In the genomic region with DNA sequence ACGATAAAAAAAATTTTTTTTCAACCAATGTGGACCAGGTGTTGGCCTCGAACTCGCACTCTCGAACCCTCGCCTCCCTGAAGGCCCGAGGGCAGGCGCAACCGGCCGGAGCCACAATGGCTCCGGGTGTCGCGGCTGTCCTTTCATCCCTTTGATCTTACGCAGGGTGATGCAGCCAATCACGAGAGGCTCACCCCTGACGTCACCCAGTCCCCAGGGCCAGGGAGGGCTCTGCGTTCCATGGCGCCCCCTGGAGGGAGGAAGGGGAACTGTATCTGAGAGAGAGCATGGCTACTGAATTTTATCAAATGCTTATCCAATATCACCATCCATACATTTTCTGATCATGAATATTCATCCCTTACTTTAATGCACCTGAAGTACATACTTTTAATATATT, we compare ENCODE assay signal across 12 cellular contexts. TPM values are rescaled to one million over a fixed set of nuclear protein-coding genes. Genes with fewer than 3 reads are reported as not detected.
DNase-seq lines count a peak whose midpoint lies in the region; ATAC-seq, FAIRE-seq and TF ChIP-seq lines count a peak whose summit lies in the region.
"Had no signal": no experiment of that assay in that cellular context is flagged by ENCODE, and none has a peak within 500 bp of the region (broad histone marks: within the 10 kb centered on the region; RNA-seq: fewer than 3 reads in every experiment).

No MANE protein-coding gene starts in this region.

- no peak overlapping the region for H2AFZ ChIP-seq in Karpas-422 (ENCODE audit: low read length)

- no peak overlapping the region for H3K4me2 ChIP-seq in Karpas-422 (ENCODE audit: low read depth, low read length, poor library complexity, severe bottlenecking)

- H3K4me3 ChIP-seq in Karpas-422 (ENCODE audit: low read length): no peak overlapping the region
- H3K4me3 ChIP-seq in bronchial epithelial cell (ENCODE audit: low read depth, low read length): no peak overlapping the region
- no peak overlapping the region for H3K4me3 ChIP-seq in retinal pigment epithelial cell (ENCODE audit: low read length)
- H3K4me3 ChIP-seq: SK-N-MC, upper lobe of left lung had no signal

- H3K36me3 Mint-ChIP-seq in activated naive CD4-positive, alpha-beta T cell treated with anti-CD3 and anti-CD28 coated beads for 36 hours (ENCODE audit: low read depth): no peaks in the 10 kb centered on the region
- H3K36me3 Mint-ChIP-seq: CD8-positive, alpha-beta memory T cell had no signal

- no peaks in the 10 kb centered on the region for H3K9me2 ChIP-seq in Karpas-422 (replicated peaks; ENCODE audit: insufficient read depth, low read length)

- H3K9me3 ChIP-seq in Karpas-422 (ENCODE audit: low read length): peaks cover 14% of the 10 kb centered on the region
- H3K9me3 ChIP-seq: upper lobe of left lung had no signal

- CTCF ChIA-PET in activated naive CD4-positive, alpha-beta T cell treated with anti-CD3 and anti-CD28 coated beads for 36 hours (lab: Charles Lee): no interaction called here

- no peak overlapping the region for H3K27ac Mint-ChIP-seq in activated naive CD4-positive, alpha-beta T cell treated with anti-CD3 and anti-CD28 coated beads for 36 hours
- H3K27ac Mint-ChIP-seq: CD8-positive, alpha-beta memory T cell; dendritic cell treated with granulocyte-macrophage colony-stimulating factor and Interleukin-4, amounts not matched to agents 40 ng/mL and 50 ng/mL, for 4 days had no signal

- peak; percentile 11 for DNase-seq in activated naive CD4-positive, alpha-beta T cell treated with anti-CD3 and anti-CD28 coated beads for 36 hours
- no peak for DNase-seq in activated naive CD4-positive, alpha-beta T cell (lab: John Stamatoyannopoulos, UW)
- DNase-seq in Karpas-422 (peak; percentile 45), bronchial epithelial cell (ENCODE audit: low read depth) (no peak), retinal pigment epithelial cell (ENCODE audit: low read depth) (no peak), NCI-H774 (lab: John Stamatoyannopoulos, UW) (no peak)
- DNase-seq: CD8-positive, alpha-beta memory T cell had no signal

- H3K27me3 ChIP-seq in Karpas-422 (ENCODE audit: low read length) (no peaks in the 10 kb centered on the region), bronchial epithelial cell (ENCODE audit: control insufficient read depth, insufficient read depth, low read length) (no peaks in the 10 kb centered on the region)
- H3K27me3 ChIP-seq: upper lobe of left lung had no signal

- no peak for ATAC-seq in GM19452 (IDR thresholded peaks at IDR 0.05; ENCODE audit: unreplicated experiment)
- no peak for ATAC-seq in GM21717 (IDR thresholded peaks at IDR 0.05; ENCODE audit: unreplicated experiment)

- H3K4me3 Mint-ChIP-seq in activated naive CD4-positive, alpha-beta T cell treated with anti-CD3 and anti-CD28 coated beads for 36 hours: no peak overlapping the region
- H3K4me3 Mint-ChIP-seq: CD8-positive, alpha-beta memory T cell; dendritic cell treated with granulocyte-macrophage colony-stimulating factor and Interleukin-4, amounts not matched to agents 40 ng/mL and 50 ng/mL, for 4 days had no signal

- no peaks in the 10 kb centered on the region for H3K79me2 ChIP-seq in Karpas-422 (ENCODE audit: low read length)

- H3K9me3 Mint-ChIP-seq in activated naive CD4-positive, alpha-beta T cell treated with anti-CD3 and anti-CD28 coated beads for 36 hours: no peaks in the 10 kb centered on the region
- H3K9me3 Mint-ChIP-seq: CD8-positive, alpha-beta memory T cell; dendritic cell treated with granulocyte-macrophage colony-stimulating factor and Interleukin-4, amounts not matched to agents 40 ng/mL and 50 ng/mL, for 4 days had no signal

- H3K36me3 ChIP-seq in Karpas-422 (ENCODE audit: insufficient read depth, low read length) (no peaks in the 10 kb centered on the region), bronchial epithelial cell (ENCODE audit: control insufficient read depth, insufficient read depth, low read length) (no peaks in the 10 kb centered on the region)
- H3K36me3 ChIP-seq: upper lobe of left lung had no signal

- no peaks in the 10 kb centered on the region for H3K4me1 Mint-ChIP-seq in activated naive CD4-positive, alpha-beta T cell treated with anti-CD3 and anti-CD28 coated beads for 36 hours (ENCODE audit: low read depth)
- H3K4me1 Mint-ChIP-seq: CD8-positive, alpha-beta memory T cell had no signal

- no peaks in the 10 kb centered on the region for H3K27me3 Mint-ChIP-seq in activated naive CD4-positive, alpha-beta T cell treated with anti-CD3 and anti-CD28 coated beads for 36 hours (ENCODE audit: low read depth)
- H3K27me3 Mint-ChIP-seq: CD8-positive, alpha-beta memory T cell; dendritic cell treated with granulocyte-macrophage colony-stimulating factor and Interleukin-4, amounts not matched to agents 40 ng/mL and 50 ng/mL, for 4 days had no signal

- TF ChIP-seq CTCF in bronchial epithelial cell (IDR thresholded peaks at IDR 0.05; ENCODE audit: insufficient read depth, low read length, severe bottlenecking) (peak; percentile 10), retinal pigment epithelial cell (conservative IDR thresholded peaks at IDR 0.05; ENCODE audit: low read depth, low read length) (peak; percentile 44)

- no peak overlapping the region for H3K9ac ChIP-seq in Karpas-422 (ENCODE audit: low read length)

- intact Hi-C loops in activated naive CD4-positive, alpha-beta T cell treated with anti-CD3 and anti-CD28 coated beads for 36 hours (cut with micrococcal nuclease): no loop called here

- no peaks in the 10 kb centered on the region for H4K20me1 ChIP-seq in Karpas-422 (ENCODE audit: insufficient read depth, low read depth, low read length)

- no peaks in the 10 kb centered on the region for H3K4me1 ChIP-seq in Karpas-422 (ENCODE audit: low read length)
- H3K4me1 ChIP-seq: upper lobe of left lung had no signal

- no peak overlapping the region for H3K27ac ChIP-seq in Karpas-422 (ENCODE audit: low read length)
- H3K27ac ChIP-seq: SK-N-MC, upper lobe of left lung had no signal

- no peak for FAIRE-seq in bronchial epithelial cell (lab: Jason Lieb, UNC)

RNA-seq across cellular contexts. Expression of a gene that starts 15.4 kb away (rescaled TPM):
- total RNA-seq in activated naive CD4-positive, alpha-beta T cell treated with anti-CD3 and anti-CD28 coated beads for 36 hours: not detected
- not detected in 2 replicates for total RNA-seq in Karpas-422 (2014; rRNA removed; shearing (Covaris generic); ENCODE audit: low replicate concordance)
- under 0.01 and 0.26 TPM in 2 replicates for total RNA-seq in bronchial epithelial cell
- total RNA-seq: CD8-positive, alpha-beta memory T cell had no signal

Comparison
In these comparisons a context has a peak if more than half of its experiments do, and no peak if none do; other contexts are left out.
1. DNase-seq: peak in activated naive CD4-positive, alpha-beta T cell treated with anti-CD3 and anti-CD28 coated beads for 36 hours (single experiment) and Karpas-422 (single experiment); none in activated naive CD4-positive, alpha-beta T cell (0 of 4), bronchial epithelial cell (single experiment), retinal pigment epithelial cell (single experiment) and NCI-H774 (single experiment).